ENCODE assay signal across 8 cellular contexts in the genomic region with DNA sequence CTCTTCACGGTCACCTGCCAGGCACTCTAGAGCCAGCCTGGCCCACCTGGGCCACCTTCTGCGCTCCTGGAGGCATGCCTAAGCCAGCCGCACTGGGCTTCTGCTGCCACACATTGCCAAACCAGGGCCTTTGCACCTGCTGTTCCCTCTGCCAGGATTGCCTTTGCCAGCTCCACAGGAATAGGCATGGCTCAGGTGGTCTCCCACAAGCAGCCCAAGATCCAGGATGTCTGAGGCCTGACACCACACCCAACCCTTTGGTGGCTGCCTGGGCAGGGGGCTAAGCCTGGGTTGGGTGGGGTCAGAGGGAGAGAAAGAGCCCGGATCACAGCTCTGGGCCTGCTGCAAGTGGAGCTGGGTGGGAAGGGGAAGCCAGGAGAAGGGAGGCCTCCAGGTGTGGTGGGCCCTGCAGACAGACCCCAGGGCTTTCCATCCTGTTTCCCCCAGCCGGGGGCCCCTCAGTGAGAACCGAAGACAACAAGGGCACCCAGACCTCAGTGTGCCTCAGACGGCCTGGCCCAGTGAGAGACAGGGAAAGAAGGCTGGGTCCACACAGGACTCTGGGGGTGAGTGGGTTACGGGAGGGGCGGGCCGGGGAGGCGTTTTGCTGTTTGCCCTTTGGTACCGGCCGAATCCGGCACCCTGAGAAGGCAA.
DNase-seq lines count a peak whose midpoint lies in the region; ATAC-seq and TF ChIP-seq lines count a peak whose summit lies in the region.

No MANE protein-coding gene starts in this region.

- H3K27ac Mint-ChIP-seq in activated naive CD8-positive, alpha-beta T cell treated with anti-CD3 and anti-CD28 coated beads, Interleukin-2, amount 50 U/mL, for 24 hours, result peak overlapping the region; percentile 67
- peak overlapping the region; percentile 65 for H3K27ac Mint-ChIP-seq in stimulated activated effector memory CD8-positive, alpha-beta T cell treated with anti-CD3 and anti-CD28 coated beads, Interleukin-12 subunit alpha, Interleukin-12 subunit beta, amount 100 ng/mL, for 72 hours

- peak overlapping the region; percentile 13 for H3K4me3 Mint-ChIP-seq in activated naive CD8-positive, alpha-beta T cell treated with anti-CD3 and anti-CD28 coated beads, Interleukin-2, amount 50 U/mL, for 24 hours
- peak overlapping the region; percentile 79 for H3K4me3 Mint-ChIP-seq in stimulated activated effector memory CD8-positive, alpha-beta T cell treated with anti-CD3 and anti-CD28 coated beads, Interleukin-12 subunit alpha, Interleukin-12 subunit beta, amount 100 ng/mL, for 72 hours

- no peak for TF ChIP-seq POLR2A in erythroblast (IDR thresholded peaks at IDR 0.05; ENCODE audit: low read length)

- DNase-seq in activated naive CD8-positive, alpha-beta T cell treated with anti-CD3 and anti-CD28 coated beads, Interleukin-2, amount 50 U/mL, for 24 hours, result no peak
- DNase-seq in stimulated activated effector memory CD8-positive, alpha-beta T cell treated with anti-CD3 and anti-CD28 coated beads, Interleukin-12 subunit alpha, Interleukin-12 subunit beta, amount 100 ng/mL, for 72 hours (ENCODE audit: low spot score in 2 of 2), result no peak
- no peak for DNase-seq in effector CD8-positive, alpha-beta T cell (lab: John Stamatoyannopoulos, UW)
- no peak for DNase-seq in head of caudate nucleus
- DNase-seq in activated CD4-positive, alpha-beta T cell treated with anti-CD3 and anti-CD28 coated beads, Interleukin-2, amount 50 U/mL, for 48 hours, result no peak
- DNase-seq in erythroblast (lab: John Stamatoyannopoulos, UW), result no peak

- no peaks in the 10 kb centered on the region for H3K9me3 Mint-ChIP-seq in activated naive CD8-positive, alpha-beta T cell treated with anti-CD3 and anti-CD28 coated beads, Interleukin-2, amount 50 U/mL, for 24 hours
- no peaks in the 10 kb centered on the region for H3K9me3 Mint-ChIP-seq in stimulated activated effector memory CD8-positive, alpha-beta T cell treated with anti-CD3 and anti-CD28 coated beads, Interleukin-12 subunit alpha, Interleukin-12 subunit beta, amount 100 ng/mL, for 72 hours

- no peaks in the 10 kb centered on the region for H3K36me3 Mint-ChIP-seq in activated naive CD8-positive, alpha-beta T cell treated with anti-CD3 and anti-CD28 coated beads, Interleukin-2, amount 50 U/mL, for 24 hours (ENCODE audit: low read depth)
- peaks cover 17% of the 10 kb centered on the region for H3K36me3 Mint-ChIP-seq in stimulated activated effector memory CD8-positive, alpha-beta T cell treated with anti-CD3 and anti-CD28 coated beads, Interleukin-12 subunit alpha, Interleukin-12 subunit beta, amount 100 ng/mL, for 72 hours

- intact Hi-C loops in head of caudate nucleus (cut with DNase I), result no loop called here

- H3K27me3 Mint-ChIP-seq in activated naive CD8-positive, alpha-beta T cell treated with anti-CD3 and anti-CD28 coated beads, Interleukin-2, amount 50 U/mL, for 24 hours, result no peaks in the 10 kb centered on the region

- H3K4me1 Mint-ChIP-seq in activated naive CD8-positive, alpha-beta T cell treated with anti-CD3 and anti-CD28 coated beads, Interleukin-2, amount 50 U/mL, for 24 hours, result peaks cover 58% of the 10 kb centered on the region
- peaks cover 62% of the 10 kb centered on the region for H3K4me1 Mint-ChIP-seq in stimulated activated effector memory CD8-positive, alpha-beta T cell treated with anti-CD3 and anti-CD28 coated beads, Interleukin-12 subunit alpha, Interleukin-12 subunit beta, amount 100 ng/mL, for 72 hours

- ATAC-seq in GM19463 (IDR thresholded peaks at IDR 0.05; ENCODE audit: unreplicated experiment), result peak; percentile 3
- peak; percentile 8 for ATAC-seq in HG03135 (IDR thresholded peaks at IDR 0.05; ENCODE audit: unreplicated experiment)
- ATAC-seq in activated naive CD8-positive, alpha-beta T cell treated with anti-CD3 and anti-CD28 coated beads, Interleukin-2, amount 50 U/mL, for 24 hours, result peak; percentile 8
- ATAC-seq in stimulated activated effector memory CD8-positive, alpha-beta T cell treated with anti-CD3 and anti-CD28 coated beads, Interleukin-12 subunit alpha, Interleukin-12 subunit beta, amount 100 ng/mL, for 72 hours, result peak; percentile 20
